In genomic region chr21:29849735-29850176, GRCh38 we compare ENCODE assay signal across 8 cellular contexts.
A peak's percentile ranks its signal among the peaks of the same experiment; 100 is the strongest.
DNase-seq lines count a peak whose midpoint lies in the region; ATAC-seq and TF ChIP-seq lines count a peak whose summit lies in the region.

No MANE protein-coding gene starts in this region.

- no peaks in the 10 kb centered on the region for H3K36me3 Mint-ChIP-seq in T-cell

- CTCF ChIA-PET in T-cell (lab: Charles Lee) = interaction anchor here (0.5 to 1.6 kb wide), 6 partner anchors 9 to 761 kb away, joined by 3 to 11 read pairs (median 4); no protein-coding TSS in a partner anchor

- H3K27ac Mint-ChIP-seq in T-cell = no peak overlapping the region

- H3K27ac ChIP-seq in brain microvascular endothelial cell = no peak overlapping the region

- peak; percentile 92 for ATAC-seq in GM18517 (IDR thresholded peaks at IDR 0.05; ENCODE audit: unreplicated experiment)
- peak; percentile 97 for ATAC-seq in HG02938 (IDR thresholded peaks at IDR 0.05; ENCODE audit: unreplicated experiment)
- ATAC-seq in T-cell (replicated peaks in 1 of 4) = peak; percentile 79 to 82 (median 80)

- H3K4me3 Mint-ChIP-seq in T-cell = no peak overlapping the region

- peak; percentile 74 for DNase-seq in AG08395 (ENCODE audit: low spot score)
- DNase-seq in NCI-H1436 (lab: John Stamatoyannopoulos, UW) = peak; percentile 82
- peak in 30 of 34 experiments; percentile 1 to 42 (median 20) for DNase-seq in T-cell
- peak; percentile 57 for DNase-seq in brain microvascular endothelial cell
- DNase-seq in iPS-NIHi7 (ENCODE audit: extremely low spot score) = peak; percentile 73
- DNase-seq in stimulated activated CD4-positive, alpha-beta T cell treated with anti-CD3 and anti-CD28 coated beads, Interleukin-15, amount 100 ng/mL, for 48 hours (ENCODE audit: low read depth in 2 of 2) = peak; percentile 4 to 11

- no peak overlapping the region for H3K4me3 ChIP-seq in brain microvascular endothelial cell (ENCODE audit: low read depth, low read length)

- no peaks in the 10 kb centered on the region for H3K9me3 Mint-ChIP-seq in T-cell

- no peaks in the 10 kb centered on the region for H3K36me3 ChIP-seq in brain microvascular endothelial cell (replicated peaks)

- H3K4me1 Mint-ChIP-seq in T-cell = no peaks in the 10 kb centered on the region

- H3K27me3 Mint-ChIP-seq in T-cell = peaks cover 4 to 8% of the 10 kb centered on the region in 2 donors

- in situ Hi-C loops in brain microvascular endothelial cell (cut with HindIII; ENCODE audit: low pct_ligation_motif_present, low sequenced_read_pairs) = no loop called here

- POLR2A ChIA-PET in T-cell (lab: Charles Lee) = no interaction called here

- peak; percentile 91 for TF ChIP-seq CTCF in brain microvascular endothelial cell (IDR thresholded peaks at IDR 0.05; ENCODE audit: low read depth, low read length, missing control alignments)

- H3K27me3 ChIP-seq in brain microvascular endothelial cell (replicated peaks) = no peaks in the 10 kb centered on the region

Comparison
In these comparisons a context has a peak if more than half of its experiments do, and no peak if none do; other contexts are left out.
1. DNase-seq: peak in every context shown above with its lines; median percentile 82 in NCI-H1436; 74 in AG08395; 73 in iPS-NIHi7; 57 in brain microvascular endothelial cell; 20 in T-cell; 8 in stimulated activated CD4-positive, alpha-beta T cell treated with anti-CD3 and anti-CD28 coated beads, Interleukin-15, amount 100 ng/mL, for 48 hours.